18 cellular contexts compared by ENCODE assay signal in genomic region chr15:93982226-93982641, GRCh38.
DNase-seq lines count a peak whose midpoint lies in the region; ATAC-seq and TF ChIP-seq lines count a peak whose summit lies in the region.
"Had no signal": no experiment of that assay in that cellular context is flagged by ENCODE, and none has a peak within 500 bp of the region (broad histone marks: within the 10 kb centered on the region; RNA-seq: fewer than 3 reads in every experiment).

No MANE protein-coding gene starts in this region.

- H3K4me3 ChIP-seq in left ventricle myocardium inferior (no peak overlapping the region), H7 (ENCODE audit: insufficient read depth, low read depth, low read length) (no peak overlapping the region)
- H3K4me3 ChIP-seq: A549, colonic mucosa had no signal

- H3K36me3 ChIP-seq in left ventricle myocardium inferior (no peaks in the 10 kb centered on the region), H7 (replicated peaks; ENCODE audit: control insufficient read depth, insufficient read depth, low read length) (no peaks in the 10 kb centered on the region)
- H3K36me3 ChIP-seq: colonic mucosa, WERI-Rb-1 had no signal

- intact Hi-C loops in Right ventricle myocardium inferior (cut with DNase I) (loop anchor here (10.0 kb wide), 1 partner anchor 497 kb away; no protein-coding TSS in a partner anchor), cardiac septum (cut with DNase I) (loop anchor here (5.0 kb wide), 1 partner anchor 945 kb away; no protein-coding TSS in a partner anchor), left ventricle myocardium inferior (cut with micrococcal nuclease) (no loop called here)

- H3K27me3 ChIP-seq in left ventricle myocardium inferior (ENCODE audit: low read depth) (peaks cover 20% of the 10 kb centered on the region), H7 (ENCODE audit: control insufficient read depth, insufficient read depth, low read length) (no peaks in the 10 kb centered on the region)
- H3K27me3 ChIP-seq: colonic mucosa had no signal

- no peaks in the 10 kb centered on the region for H3K9me3 ChIP-seq in left ventricle myocardium inferior (replicated peaks)
- H3K9me3 ChIP-seq: A549, colonic mucosa had no signal

- peak; percentile 72 for DNase-seq in Right ventricle myocardium inferior (ENCODE audit: missing footprints)
- DNase-seq in cardiac septum (ENCODE audit: low spot score), result no peak
- peak; percentile 39 for DNase-seq in left ventricle myocardium inferior
- DNase-seq in retina, result peak; percentile 8
- no peak for DNase-seq in H7
- no peak for DNase-seq in stimulated activated CD4-positive, alpha-beta T cell treated with anti-CD3 and anti-CD28 coated beads, Interleukin-2, amount 100 ng/mL, for 24 hours
- DNase-seq in activated CD4-positive, alpha-beta T cell treated with anti-CD3 and anti-CD28 coated beads, Interleukin-2, amount 50 U/mL, for 4 hours, result no peak
- DNase-seq: activated CD4-positive, alpha-beta memory T cell treated with anti-CD3 and anti-CD28 coated beads, Interleukin-2, amount 10 ng/mL, durations not matched to agents 7 days and 5 days; colonic mucosa; Kasumi-1; NCI-H1048; NCI-H524 treated with DMSO at 0.1 percent for 48 hours; SHP77 treated with DMSO at 0.1 percent for 48 hours; stimulated activated CD4-positive, alpha-beta T cell treated with anti-CD3 and anti-CD28 coated beads, Interleukin-2, amount 100 ng/mL, for 48 hours; WERI-Rb-1 had no signal

- TF ChIP-seq CTCF in left ventricle myocardium inferior (IDR thresholded peaks at IDR 0.05; ENCODE audit: borderline replicate concordance), result no peak

- H3K4me1 ChIP-seq in left ventricle myocardium inferior, result peaks cover 26% of the 10 kb centered on the region
- H3K4me1 ChIP-seq: A549, colonic mucosa had no signal

- ATAC-seq in Right ventricle myocardium inferior (peak; percentile 76), HG03039 (IDR thresholded peaks at IDR 0.05; ENCODE audit: unreplicated experiment) (no peak)
- ATAC-seq: A549 had no signal

- peak overlapping the region; percentile 82 for H3K27ac ChIP-seq in left ventricle myocardium inferior (replicated peaks)
- H3K27ac ChIP-seq: A549, C4-2B, colonic mucosa, WERI-Rb-1 had no signal

Comparison
In these comparisons a context has a peak if more than half of its experiments do, and no peak if none do; other contexts are left out.
1. DNase-seq: peak in Right ventricle myocardium inferior (single experiment), left ventricle myocardium inferior (single experiment) and retina (single experiment); none in cardiac septum (single experiment), H7 (single experiment), stimulated activated CD4-positive, alpha-beta T cell treated with anti-CD3 and anti-CD28 coated beads, Interleukin-2, amount 100 ng/mL, for 24 hours (0 of 2) and activated CD4-positive, alpha-beta T cell treated with anti-CD3 and anti-CD28 coated beads, Interleukin-2, amount 50 U/mL, for 4 hours (0 of 2).